Comparison of ENCODE assay signal across 31 cellular contexts in genomic region chr5:64707191-64707590, GRCh38. TPM values are rescaled to one million over a fixed set of nuclear protein-coding genes. Genes with fewer than 3 reads are reported as not detected.
"Had no signal": no experiment of that assay in that cellular context is flagged by ENCODE, and none has a peak within 500 bp of the region (broad histone marks: within the 10 kb centered on the region; RNA-seq: fewer than 3 reads in every experiment).

No MANE protein-coding gene starts in this region.

- H3K27ac Mint-ChIP-seq: naive thymus-derived CD4-positive, alpha-beta T cell; nephron; neural progenitor cell; stimulated activated naive B cell treated with anti-CD40 and anti-IgM and Interleukin-4, amounts not matched to agents 10 μg/mL and 1 μg/mL and 100 μg/mL, for 72 hours; stimulated activated naive CD8-positive, alpha-beta T cell treated with anti-CD3 and anti-CD28 coated beads, Interleukin-15, Interleukin-2, amounts not matched to agents 100 ng/mL and 50 ng/mL, for 24 hours had no signal

- H3K27me3 ChIP-seq: dorsolateral prefrontal cortex, gastrocnemius medialis, neural progenitor cell, sigmoid colon, tibial nerve, upper lobe of left lung had no signal

- DNase-seq: dorsolateral prefrontal cortex; effector CD4-positive, alpha-beta T cell; foreskin fibroblast; gastrocnemius medialis; head of caudate nucleus; kidney; left cardiac atrium; left lung; mesenchymal stem cell; midbrain; naive thymus-derived CD4-positive, alpha-beta T cell; nucleus accumbens; psoas muscle; right cardiac atrium; sigmoid colon; stimulated activated CD4-positive, alpha-beta T cell treated with anti-CD3 and anti-CD28 coated beads, Interleukin-2, amount 100 ng/mL, for 48 hours; stimulated activated naive B cell treated with anti-CD40 and anti-IgM and Interleukin-4, amounts not matched to agents 10 μg/mL and 1 μg/mL and 100 μg/mL, for 72 hours; upper lobe of left lung had no signal

- H3K4me1 Mint-ChIP-seq: naive thymus-derived CD4-positive, alpha-beta T cell; nephron; neural progenitor cell; stimulated activated naive B cell treated with anti-CD40 and anti-IgM and Interleukin-4, amounts not matched to agents 10 μg/mL and 1 μg/mL and 100 μg/mL, for 72 hours had no signal

- H3K4me3 Mint-ChIP-seq: naive thymus-derived CD4-positive, alpha-beta T cell; nephron; neural progenitor cell; stimulated activated naive B cell treated with anti-CD40 and anti-IgM and Interleukin-4, amounts not matched to agents 10 μg/mL and 1 μg/mL and 100 μg/mL, for 72 hours; stimulated activated naive CD8-positive, alpha-beta T cell treated with anti-CD3 and anti-CD28 coated beads, Interleukin-15, Interleukin-2, amounts not matched to agents 100 ng/mL and 50 ng/mL, for 24 hours had no signal

- H3K4me1 ChIP-seq: gastrocnemius medialis, left lung, psoas muscle, sigmoid colon, tibial nerve, upper lobe of left lung had no signal

- H3K27ac ChIP-seq: dorsolateral prefrontal cortex, epithelial cell of prostate, gastrocnemius medialis, left lung, neural progenitor cell, psoas muscle, sigmoid colon, thoracic aorta, tibial nerve, upper lobe of left lung had no signal

- H3K36me3 Mint-ChIP-seq: naive thymus-derived CD4-positive, alpha-beta T cell; neural progenitor cell; stimulated activated naive B cell treated with anti-CD40 and anti-IgM and Interleukin-4, amounts not matched to agents 10 μg/mL and 1 μg/mL and 100 μg/mL, for 72 hours had no signal

- H3K4me3 ChIP-seq: dorsolateral prefrontal cortex, gastrocnemius medialis, left lung, neural progenitor cell, psoas muscle, sigmoid colon, thoracic aorta, tibial nerve, upper lobe of left lung had no signal

- ATAC-seq: esophagus mucosa; gastrocnemius medialis; left cardiac atrium; left lung; naive thymus-derived CD4-positive, alpha-beta T cell; psoas muscle; right cardiac atrium; stimulated activated naive B cell treated with anti-CD40 and anti-IgM and Interleukin-4, amounts not matched to agents 10 μg/mL and 1 μg/mL and 100 μg/mL, for 72 hours had no signal

- H3K9me3 ChIP-seq: gastrocnemius medialis, left lung, psoas muscle, sigmoid colon, thoracic aorta, tibial nerve, upper lobe of left lung had no signal

- H3K36me3 ChIP-seq: gastrocnemius medialis, left lung, neural progenitor cell, sigmoid colon, thoracic aorta, tibial nerve, upper lobe of left lung had no signal

RNA-seq across cellular contexts. Expression of gene SHISAL2B, which starts 16.9 kb away (rescaled TPM):
- total RNA-seq: dorsolateral prefrontal cortex; esophagus mucosa; gastrocnemius medialis; glomerular endothelial cell; kidney; left cardiac atrium; lower leg skin; lung microvascular endothelial cell; mucosa of gallbladder; naive thymus-derived CD4-positive, alpha-beta T cell; osteocyte; psoas muscle; right cardiac atrium; sigmoid colon; skeletal muscle tissue; thoracic aorta; tibial nerve; upper lobe of left lung had no signal
- polyA plus RNA-seq: naive thymus-derived CD4-positive, alpha-beta T cell; right cardiac atrium; sigmoid colon had no signal
